In genomic region chr2:121375621-121376159, GRCh38 we compare ENCODE assay signal across 19 cellular contexts.
"Had no signal": no experiment of that assay in that cellular context is flagged by ENCODE, and none has a peak within 500 bp of the region (broad histone marks: within the 10 kb centered on the region; RNA-seq: fewer than 3 reads in every experiment).

No MANE protein-coding gene starts in this region.

- H3K4me1 Mint-ChIP-seq: activated naive CD4-positive, alpha-beta T cell treated with anti-CD3 and anti-CD28 coated beads, Interleukin-2, amount 10 ng/mL, durations not matched to agents 7 days and 5 days; WTC11 had no signal

- H3K27ac Mint-ChIP-seq: activated CD4-positive, alpha-beta memory T cell treated with anti-CD3 and anti-CD28 coated beads, Interleukin-2, amount 10 ng/mL, durations not matched to agents 7 days and 5 days; activated naive CD4-positive, alpha-beta T cell treated with anti-CD3 and anti-CD28 coated beads, Interleukin-2, amount 10 ng/mL, durations not matched to agents 7 days and 5 days; activated T-cell treated with anti-CD3 and anti-CD28 coated beads, Interleukin-2, amount 50 U/mL, for 24 hours; natural killer cell treated with Interleukin-12 subunit alpha and Interleukin-12 subunit beta and Interleukin-15 and Interleukin-18, amount 100 ng/mL, for 72 hours; WTC11 had no signal

- DNase-seq: activated CD4-positive, alpha-beta memory T cell treated with anti-CD3 and anti-CD28 coated beads, Interleukin-2, amount 10 ng/mL, durations not matched to agents 7 days and 5 days; activated CD4-positive, alpha-beta T cell treated with anti-CD3 and anti-CD28 coated beads for 4 hours; activated naive CD4-positive, alpha-beta T cell treated with anti-CD3 and anti-CD28 coated beads, Interleukin-2, amount 10 ng/mL, durations not matched to agents 7 days and 5 days; activated T-cell treated with anti-CD3 and anti-CD28 coated beads, Interleukin-2, amount 50 U/mL, for 24 hours; body of pancreas; central memory CD4-positive, alpha-beta T cell; effector memory CD4-positive, alpha-beta T cell; left ventricle myocardium inferior; posterior cingulate gyrus; stimulated activated CD4-positive, alpha-beta T cell treated with anti-CD3 and anti-CD28 coated beads, Interleukin-15, amount 100 ng/mL, for 24 hours; stimulated activated CD4-positive, alpha-beta T cell treated with anti-CD3 and anti-CD28 coated beads, Interleukin-4, amount 100 ng/mL, for 1 hour; stimulated activated CD8-positive, alpha-beta memory T cell treated with anti-CD3 and anti-CD28 coated beads, Interleukin-4, amount 100 ng/mL, for 48 hours; stimulated activated naive CD4-positive, alpha-beta T cell treated with Interleukin-2 at 50 U/mL for 16 hours; T-helper 2 cell; upper lobe of left lung had no signal

- H3K27me3 Mint-ChIP-seq: activated CD4-positive, alpha-beta memory T cell treated with anti-CD3 and anti-CD28 coated beads, Interleukin-2, amount 10 ng/mL, durations not matched to agents 7 days and 5 days; activated naive CD4-positive, alpha-beta T cell treated with anti-CD3 and anti-CD28 coated beads, Interleukin-2, amount 10 ng/mL, durations not matched to agents 7 days and 5 days; activated T-cell treated with anti-CD3 and anti-CD28 coated beads, Interleukin-2, amount 50 U/mL, for 24 hours; natural killer cell treated with Interleukin-12 subunit alpha and Interleukin-12 subunit beta and Interleukin-15 and Interleukin-18, amount 100 ng/mL, for 72 hours had no signal

- H3K4me3 Mint-ChIP-seq: activated CD4-positive, alpha-beta memory T cell treated with anti-CD3 and anti-CD28 coated beads, Interleukin-2, amount 10 ng/mL, durations not matched to agents 7 days and 5 days; activated naive CD4-positive, alpha-beta T cell treated with anti-CD3 and anti-CD28 coated beads, Interleukin-2, amount 10 ng/mL, durations not matched to agents 7 days and 5 days; activated T-cell treated with anti-CD3 and anti-CD28 coated beads, Interleukin-2, amount 50 U/mL, for 24 hours; natural killer cell treated with Interleukin-12 subunit alpha and Interleukin-12 subunit beta and Interleukin-15 and Interleukin-18, amount 100 ng/mL, for 72 hours; WTC11 had no signal

- H3K4me3 ChIP-seq: body of pancreas, gastroesophageal sphincter, left ventricle myocardium inferior, skin epidermis, upper lobe of left lung had no signal

- H3K9me3 Mint-ChIP-seq: activated CD4-positive, alpha-beta memory T cell treated with anti-CD3 and anti-CD28 coated beads, Interleukin-2, amount 10 ng/mL, durations not matched to agents 7 days and 5 days; activated naive CD4-positive, alpha-beta T cell treated with anti-CD3 and anti-CD28 coated beads, Interleukin-2, amount 10 ng/mL, durations not matched to agents 7 days and 5 days; activated T-cell treated with anti-CD3 and anti-CD28 coated beads, Interleukin-2, amount 50 U/mL, for 24 hours; natural killer cell treated with Interleukin-12 subunit alpha and Interleukin-12 subunit beta and Interleukin-15 and Interleukin-18, amount 100 ng/mL, for 72 hours had no signal
